14 cellular contexts compared by ENCODE assay signal in genomic region chr4:153427363-153428071, GRCh38. TPM values are rescaled to one million over a fixed set of nuclear protein-coding genes. Genes with fewer than 3 reads are reported as not detected.
DNase-seq lines count a peak whose midpoint lies in the region; ATAC-seq and TF ChIP-seq lines count a peak whose summit lies in the region.
"Had no signal": no experiment of that assay in that cellular context is flagged by ENCODE, and none has a peak within 500 bp of the region (broad histone marks: within the 10 kb centered on the region; RNA-seq: fewer than 3 reads in every experiment).

No MANE protein-coding gene starts in this region.

- no peak for ATAC-seq in HG02884 (IDR thresholded peaks at IDR 0.05; ENCODE audit: unreplicated experiment)

- CTCF ChIA-PET in activated CD4-positive, alpha-beta T cell treated with anti-CD3 and anti-CD28 coated beads, Interleukin-2, amount 10 ng/mL, durations not matched to agents 7 days and 5 days (lab: Charles Lee) = interaction anchor here (0.7 to 1.4 kb wide), 3 partner anchors 41 to 146 kb away, joined by 4 read pairs; no protein-coding TSS in a partner anchor
- CTCF ChIA-PET in RWPE1 (lab: Yijun Ruan, JAX) = interaction anchor here (0.7 kb wide), 1 partner anchor 342 kb away, joined by 3 read pairs; no protein-coding TSS in a partner anchor

- H3K4me3 Mint-ChIP-seq in activated CD4-positive, alpha-beta T cell treated with anti-CD3 and anti-CD28 coated beads, Interleukin-2, amount 10 ng/mL, durations not matched to agents 7 days and 5 days = no peak overlapping the region

- H3K27me3 ChIP-seq in fibroblast of lung (ENCODE audit: control insufficient read depth, insufficient read depth, low read length) = no peaks in the 10 kb centered on the region
- H3K27me3 ChIP-seq in stomach smooth muscle (ENCODE audit: control insufficient read depth in 1 of 2, insufficient read depth in 2 of 2, low read length in 2 of 2) = no peaks in the 10 kb centered on the region
- H3K27me3 ChIP-seq: vagina had no signal

- peak overlapping the region; percentile 93 for H3K27ac Mint-ChIP-seq in activated CD4-positive, alpha-beta T cell treated with anti-CD3 and anti-CD28 coated beads, Interleukin-2, amount 10 ng/mL, durations not matched to agents 7 days and 5 days

- peaks cover 13% of the 10 kb centered on the region for H3K36me3 Mint-ChIP-seq in activated CD4-positive, alpha-beta T cell treated with anti-CD3 and anti-CD28 coated beads, Interleukin-2, amount 10 ng/mL, durations not matched to agents 7 days and 5 days (ENCODE audit: low read depth)

- H3K9me3 ChIP-seq in fibroblast of lung (ENCODE audit: control insufficient read depth, insufficient read depth, low read depth, low read length) (no peaks in the 10 kb centered on the region), stomach smooth muscle (ENCODE audit: control insufficient read depth in 2 of 2, low read length in 2 of 2) (no peaks in the 10 kb centered on the region)
- H3K9me3 ChIP-seq: vagina had no signal

- no peak overlapping the region for H3K9ac ChIP-seq in fibroblast of lung (ENCODE audit: insufficient read depth, low read length)
- H3K9ac ChIP-seq in stomach smooth muscle (ENCODE audit: low read length in 2 of 2) = no peak overlapping the region
- H3K9ac ChIP-seq: KMS-11 had no signal

- no peak for DNase-seq in activated CD4-positive, alpha-beta T cell treated with anti-CD3 and anti-CD28 coated beads, Interleukin-2, amount 10 ng/mL, durations not matched to agents 7 days and 5 days
- DNase-seq in activated CD4-positive, alpha-beta T cell treated with anti-CD3 and anti-CD28 coated beads for 4 hours = no peak
- DNase-seq in RWPE1 (ENCODE audit: low spot score) (peak; percentile 17), fibroblast of lung (ENCODE audit: low read depth in 2 of 2) (peak; percentile 39 to 77), GM10266 (ENCODE audit: extremely low spot score) (no peak), NCI-H1436 (lab: John Stamatoyannopoulos, UW) (no peak)
- DNase-seq: caudate nucleus, mesenchymal stem cell, NCI-H2029 treated with DMSO at 0.1 percent for 48 hours had no signal

- H3K36me3 ChIP-seq in fibroblast of lung (ENCODE audit: control insufficient read depth, insufficient read depth, low read length) = no peaks in the 10 kb centered on the region
- H3K36me3 ChIP-seq in stomach smooth muscle (ENCODE audit: control insufficient read depth in 2 of 2, insufficient read depth in 2 of 2, low read length in 2 of 2) = no peaks in the 10 kb centered on the region
- H3K36me3 ChIP-seq: vagina had no signal

- H3K27me3 Mint-ChIP-seq in activated CD4-positive, alpha-beta T cell treated with anti-CD3 and anti-CD28 coated beads, Interleukin-2, amount 10 ng/mL, durations not matched to agents 7 days and 5 days = no peaks in the 10 kb centered on the region

- H3K4me2 ChIP-seq in fibroblast of lung (ENCODE audit: extremely low read depth, insufficient read depth, low read length) = no peak overlapping the region
- H3K4me2 ChIP-seq: KMS-11 had no signal

- POLR2A ChIA-PET in activated CD4-positive, alpha-beta T cell treated with anti-CD3 and anti-CD28 coated beads, Interleukin-2, amount 10 ng/mL, durations not matched to agents 7 days and 5 days (lab: Charles Lee) = no interaction called here
- POLR2A ChIA-PET in RWPE1 (lab: Yijun Ruan, JAX; ENCODE audit: low non-redundant PET) = no interaction called here

- TF ChIP-seq CTCF in RWPE1 (conservative IDR thresholded peaks at IDR 0.05; ENCODE audit: low read depth) (no peak), fibroblast of lung (conservative IDR thresholded peaks at IDR 0.05 in 1 of 2, IDR thresholded peaks at IDR 0.05 in 1 of 2; ENCODE audit: low read depth in 1 of 2, low read length in 2 of 2) (no peak), GM10266 (IDR thresholded peaks at IDR 0.05; ENCODE audit: control insufficient read depth, insufficient read depth, low read depth, missing control alignments) (no peak)

- no peaks in the 10 kb centered on the region for H3K79me2 ChIP-seq in fibroblast of lung (ENCODE audit: control insufficient read depth, insufficient read depth, low read length)

- H3K27ac ChIP-seq in RWPE1 (no peak overlapping the region), fibroblast of lung (ENCODE audit: insufficient read depth, low read length) (no peak overlapping the region), stomach smooth muscle (ENCODE audit: low read length) (peak overlapping the region; percentile 80)
- H3K27ac ChIP-seq: epithelial cell of prostate, KMS-11, vagina had no signal

- H3K4me3 ChIP-seq in fibroblast of lung (replicated peaks in 1 of 4; ENCODE audit: control extremely low read depth in 1 of 4, insufficient read depth in 1 of 4, low read depth in 3 of 4, low read length in 4 of 4) (no peak overlapping the region), stomach smooth muscle (ENCODE audit: low read length in 2 of 2) (no peak overlapping the region)
- H3K4me3 ChIP-seq: vagina had no signal

- H3K9me3 Mint-ChIP-seq in activated CD4-positive, alpha-beta T cell treated with anti-CD3 and anti-CD28 coated beads, Interleukin-2, amount 10 ng/mL, durations not matched to agents 7 days and 5 days = peaks cover 3% of the 10 kb centered on the region

- no peak overlapping the region for H2AFZ ChIP-seq in fibroblast of lung (ENCODE audit: low read length)

- peaks cover 51% of the 10 kb centered on the region for H3K4me1 Mint-ChIP-seq in activated CD4-positive, alpha-beta T cell treated with anti-CD3 and anti-CD28 coated beads, Interleukin-2, amount 10 ng/mL, durations not matched to agents 7 days and 5 days

- H3K4me1 ChIP-seq in fibroblast of lung (ENCODE audit: control insufficient read depth, extremely low read depth, insufficient read depth, low read length) (no peaks in the 10 kb centered on the region), stomach smooth muscle (ENCODE audit: control insufficient read depth, insufficient read depth, low read length) (peaks cover 3% of the 10 kb centered on the region)
- H3K4me1 ChIP-seq: vagina had no signal

- H4K20me1 ChIP-seq in fibroblast of lung (ENCODE audit: control insufficient read depth, extremely low read depth, insufficient read depth, low read length) = no peaks in the 10 kb centered on the region

RNA-seq across cellular contexts. Expression of gene TMEM131L, which starts 38.6 kb away (rescaled TPM):
- 10 to 100 TPM; 49.3 to 56.0 TPM for total RNA-seq in activated CD4-positive, alpha-beta T cell treated with anti-CD3 and anti-CD28 coated beads, Interleukin-2, amount 10 ng/mL, durations not matched to agents 7 days and 5 days
- 7.2 and 15.0 TPM in 2 replicates for total RNA-seq in fibroblast of lung
- 7.7 and 12.5 TPM in 2 replicates for polyA plus RNA-seq in fibroblast of lung
- 7.3 and 10.5 TPM in 2 replicates for polyA plus RNA-seq in fibroblast of lung (2012)
- polyA minus RNA-seq in fibroblast of lung (ENCODE audit: low replicate concordance) = 8.1 and 22.0 TPM in 2 replicates

Comparison
In these comparisons a context has a peak if more than half of its experiments do, and no peak if none do; other contexts are left out.
1. DNase-seq: peak in RWPE1 (single experiment) and fibroblast of lung (2 of 2); none in activated CD4-positive, alpha-beta T cell treated with anti-CD3 and anti-CD28 coated beads, Interleukin-2, amount 10 ng/mL, durations not matched to agents 7 days and 5 days (single experiment), activated CD4-positive, alpha-beta T cell treated with anti-CD3 and anti-CD28 coated beads for 4 hours (0 of 2), GM10266 (single experiment) and NCI-H1436 (single experiment).